In the genomic region with DNA sequence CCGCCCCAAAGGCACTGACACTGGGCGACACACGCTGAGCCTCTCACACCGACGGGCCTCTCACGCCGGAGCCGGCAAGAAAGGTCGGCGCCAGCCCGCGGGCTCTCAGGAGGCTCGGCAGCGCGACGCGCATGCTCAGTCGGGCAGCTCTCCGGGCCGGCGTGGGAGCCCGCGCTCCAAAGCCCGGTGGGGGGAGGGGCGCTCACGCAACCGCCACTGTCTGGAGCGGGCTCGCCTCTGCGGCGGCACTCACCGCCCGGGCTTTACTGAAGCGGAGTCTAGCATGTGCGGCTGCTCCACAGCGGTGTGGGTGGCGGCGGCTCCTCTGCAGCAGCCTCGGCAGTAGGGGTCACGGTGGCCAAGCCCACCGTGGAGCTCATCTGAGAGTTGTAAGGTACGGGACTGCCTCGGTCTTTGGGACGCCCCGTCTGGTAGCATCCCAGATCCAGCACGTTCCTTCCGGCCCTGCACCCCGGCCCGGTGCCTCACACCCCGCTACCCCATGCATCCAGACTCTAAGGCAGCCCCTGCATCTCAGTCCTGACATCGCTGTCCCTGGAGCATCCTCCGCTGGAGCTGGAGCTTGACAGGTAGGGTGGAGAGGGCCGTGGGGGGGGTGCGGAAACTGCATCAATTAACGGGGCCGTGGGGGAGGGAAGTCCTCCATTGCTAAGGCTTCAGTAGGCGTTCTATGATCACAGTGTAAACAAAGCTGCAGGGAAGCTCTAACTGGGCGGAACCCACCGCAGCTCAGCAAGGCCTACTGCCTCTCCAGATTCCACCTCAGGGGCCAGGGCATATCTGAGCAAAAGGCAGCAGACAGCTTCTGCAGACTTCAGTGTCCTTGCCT, we compare ENCODE assay signal across 8 cellular contexts. TPM values are rescaled to one million over a fixed set of nuclear protein-coding genes. Genes with fewer than 3 reads are reported as not detected.
A peak's percentile ranks its signal among the peaks of the same experiment; 100 is the strongest.
DNase-seq lines count a peak whose midpoint lies in the region; ATAC-seq and TF ChIP-seq lines count a peak whose summit lies in the region.
"Not testable (repeated sequence)": the region's sequence is repeated elsewhere in the genome, so short reads cannot be mapped to it uniquely, and the experiment has no call there.

No MANE protein-coding gene starts in this region.

- H3K4me3 ChIP-seq in HFF-Myc (replicated peaks; ENCODE audit: low read depth, low read length) (peak overlapping the region; percentile 28), heart left ventricle (peak overlapping the region in 11 of 12 donors; percentile 18 to 64 (median 53)), prostate gland (peak overlapping the region; percentile 28), stomach smooth muscle (ENCODE audit: low read length in 2 of 2) (peak overlapping the region; percentile 43 to 60)

- 8 to 30% (median 15%) methylated on average over 2 to 59 of the region's 59 CpGs for WGBS in heart left ventricle, 4 donors
- 26% methylated on average over 24 of the region's 59 CpGs for WGBS in prostate gland

- TF ChIP-seq CTCF in HFF-Myc (IDR thresholded peaks at IDR 0.05; ENCODE audit: low read depth, low read length, missing control alignments); heart left ventricle (IDR thresholded peaks at IDR 0.05); prostate gland (IDR thresholded peaks at IDR 0.05): not testable (repeated sequence)

- POLR2A ChIA-PET in activated naive CD8-positive, alpha-beta T cell treated with anti-CD3 and anti-CD28 coated beads, Interleukin-2, amount 10 ng/mL, durations not matched to agents 7 days and 5 days (lab: Charles Lee): interaction anchor here (0.6 to 1.2 kb wide), 2 partner anchors 88 to 155 kb away, joined by 3 read pairs; no protein-coding TSS in a partner anchor

- H3K4me1 Mint-ChIP-seq in activated naive CD8-positive, alpha-beta T cell treated with anti-CD3 and anti-CD28 coated beads, Interleukin-2, amount 10 ng/mL, durations not matched to agents 7 days and 5 days: peaks cover 23% of the 10 kb centered on the region

- H3K36me3 ChIP-seq in heart left ventricle; prostate gland; stomach smooth muscle (ENCODE audit: control insufficient read depth in 2 of 2, insufficient read depth in 2 of 2, low read length in 2 of 2): not testable (repeated sequence)

- DNase-seq in G401 (ENCODE audit: low spot score) (peak; percentile 43), NAMALWA (ENCODE audit: low spot score) (peak; percentile 52), T-helper 9 cell (peak; percentile 64), heart left ventricle (peak; percentile 46 to 85 (median 64))
- not testable (repeated sequence) for DNase-seq in HFF-Myc (ENCODE audit: extremely low read depth, low read depth); prostate gland (ENCODE audit: low spot score)
- DNase-seq in activated naive CD8-positive, alpha-beta T cell treated with anti-CD3 and anti-CD28 coated beads, Interleukin-2, amount 10 ng/mL, durations not matched to agents 7 days and 5 days: peak; percentile 83

- H3K27ac ChIP-seq in heart left ventricle: peak overlapping the region in 3 of 12 donors; percentile 34 to 63 (median 52)
- H3K27ac ChIP-seq in prostate gland: peak overlapping the region in 1 of 2 donors; percentile 10
- H3K27ac ChIP-seq in stomach smooth muscle (ENCODE audit: low read length): not testable (repeated sequence)

- not testable (repeated sequence) for TF ChIP-seq POLR2A in heart left ventricle (IDR thresholded peaks at IDR 0.05); prostate gland (IDR thresholded peaks at IDR 0.05)

- H3K36me3 Mint-ChIP-seq in activated naive CD8-positive, alpha-beta T cell treated with anti-CD3 and anti-CD28 coated beads, Interleukin-2, amount 10 ng/mL, durations not matched to agents 7 days and 5 days: not testable (repeated sequence)

- H3K27ac Mint-ChIP-seq in activated naive CD8-positive, alpha-beta T cell treated with anti-CD3 and anti-CD28 coated beads, Interleukin-2, amount 10 ng/mL, durations not matched to agents 7 days and 5 days: peak overlapping the region; percentile 78

- H3K9me3 Mint-ChIP-seq in activated naive CD8-positive, alpha-beta T cell treated with anti-CD3 and anti-CD28 coated beads, Interleukin-2, amount 10 ng/mL, durations not matched to agents 7 days and 5 days: not testable (repeated sequence)

- ATAC-seq in activated naive CD8-positive, alpha-beta T cell treated with anti-CD3 and anti-CD28 coated beads, Interleukin-2, amount 10 ng/mL, durations not matched to agents 7 days and 5 days (ENCODE audit: low read depth): peak; percentile 91
- peak; percentile 77 to 96 (median 95) for ATAC-seq in heart left ventricle

- H3K4me3 Mint-ChIP-seq in activated naive CD8-positive, alpha-beta T cell treated with anti-CD3 and anti-CD28 coated beads, Interleukin-2, amount 10 ng/mL, durations not matched to agents 7 days and 5 days: peak overlapping the region; percentile 84

- in situ Hi-C loops in G401 (cut with HindIII; ENCODE audit: low sequenced_read_pairs): not testable (repeated sequence)

- H3K9ac ChIP-seq in stomach smooth muscle (ENCODE audit: low read length in 2 of 2): not testable (repeated sequence)

- not testable (repeated sequence) for H3K9me3 ChIP-seq in heart left ventricle; prostate gland; stomach smooth muscle (ENCODE audit: control insufficient read depth in 2 of 2, low read length in 2 of 2)

- H3K4me1 ChIP-seq in heart left ventricle; prostate gland (replicated peaks); stomach smooth muscle (ENCODE audit: control insufficient read depth, insufficient read depth, low read length): not testable (repeated sequence)

- not testable (repeated sequence) for H3K27me3 Mint-ChIP-seq in activated naive CD8-positive, alpha-beta T cell treated with anti-CD3 and anti-CD28 coated beads, Interleukin-2, amount 10 ng/mL, durations not matched to agents 7 days and 5 days

- not testable (repeated sequence) for H3K27me3 ChIP-seq in heart left ventricle; prostate gland (replicated peaks; ENCODE audit: insufficient read depth); stomach smooth muscle (ENCODE audit: control insufficient read depth in 1 of 2, insufficient read depth in 2 of 2, low read length in 2 of 2)

- intact Hi-C loops in heart left ventricle (cut with DNase I): loop anchor here in 1 of 10 donors (10.0 kb wide), 1 partner anchor 52 kb away; a partner anchor contains a TSS
- intact Hi-C loops in prostate gland (cut with DNase I): not testable (repeated sequence)

RNA-seq across cellular contexts. Expression of a gene that starts 18.4 kb away (rescaled TPM):
- 17.3 and 28.1 TPM in 2 replicates for total RNA-seq in G401 (2014; rRNA removed; shearing (Covaris generic))
- 10 to 100 TPM; 17.7 to 20.9 TPM for total RNA-seq in activated naive CD8-positive, alpha-beta T cell treated with anti-CD3 and anti-CD28 coated beads, Interleukin-2, amount 10 ng/mL, durations not matched to agents 7 days and 5 days
- 10 to 100 TPM; 17.9 to 37.1 (median 27.5) TPM for total RNA-seq in heart left ventricle
- polyA plus RNA-seq in heart left ventricle: 10 to 100 TPM; 22.2 to 65.9 TPM
- total RNA-seq in prostate gland: 10 to 100 TPM; 13.1 to 17.9 TPM

RNA-seq across cellular contexts. Expression of a gene that starts 44.7 kb away (rescaled TPM):
- 0.74 and 1.6 TPM in 2 replicates for total RNA-seq in G401 (2014; rRNA removed; shearing (Covaris generic))
- under 1 TPM; 0.80 to 0.91 TPM for total RNA-seq in activated naive CD8-positive, alpha-beta T cell treated with anti-CD3 and anti-CD28 coated beads, Interleukin-2, amount 10 ng/mL, durations not matched to agents 7 days and 5 days
- total RNA-seq in heart left ventricle: under 1 TPM in 6 of 9 donors, not detected in 3; 0.05 to 0.38 (median 0.17) TPM
- polyA plus RNA-seq in heart left ventricle: under 1 TPM; 0.08 to 0.15 TPM
- 1 to 10 TPM in 1 of 2 donors, under 1 TPM in 1; 0.59 to 3.9 TPM for total RNA-seq in prostate gland

RNA-seq across cellular contexts. Expression of a gene that starts 53.5 kb away (rescaled TPM):
- 46.2 and 62.7 TPM in 2 replicates for total RNA-seq in G401 (2014; rRNA removed; shearing (Covaris generic))
- 10 to 100 TPM; 17.1 to 20.0 TPM for total RNA-seq in activated naive CD8-positive, alpha-beta T cell treated with anti-CD3 and anti-CD28 coated beads, Interleukin-2, amount 10 ng/mL, durations not matched to agents 7 days and 5 days
- total RNA-seq in heart left ventricle (10 to 100 TPM; 20.3 to 48.5 (median 30.3) TPM), prostate gland (10 to 100 TPM; 37.0 to 40.6 TPM)
- 10 to 100 TPM; 36.2 to 76.3 TPM for polyA plus RNA-seq in heart left ventricle
